Comparison of ENCODE assay signal across 22 cellular contexts in the genomic region with DNA sequence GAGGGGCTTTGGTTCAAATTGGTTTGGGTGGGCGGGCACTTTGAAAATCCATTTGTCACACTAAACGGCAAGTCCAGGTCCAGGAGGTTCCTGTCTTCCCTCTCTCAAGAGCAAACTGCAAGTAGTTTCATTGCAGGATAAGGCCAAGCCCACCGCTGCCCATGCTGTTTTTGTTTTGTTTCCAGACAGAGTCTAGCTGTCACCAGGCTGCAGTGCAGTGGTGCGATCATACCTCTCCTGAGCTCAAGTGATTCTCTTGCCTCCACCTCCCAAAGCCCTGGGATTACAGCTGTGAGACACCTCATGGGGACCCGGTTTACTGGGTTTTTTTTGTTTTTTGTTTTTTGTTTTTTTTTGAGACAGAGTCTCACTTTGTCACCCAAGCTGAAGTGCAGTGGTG.
"Had no signal": no experiment of that assay in that cellular context is flagged by ENCODE, and none has a peak within 500 bp of the region (broad histone marks: within the 10 kb centered on the region; RNA-seq: fewer than 3 reads in every experiment).

No MANE protein-coding gene starts in this region.

- H3K4me3 ChIP-seq: MG63, SJSA1, SK-N-MC had no signal

- FAIRE-seq: HTR-8/SVneo, RCC 7860 had no signal

- H3K9me3 ChIP-seq: MG63, SJSA1 had no signal

- H3K27me3 ChIP-seq: MG63, SJSA1 had no signal

- H3K36me3 ChIP-seq: SJSA1 had no signal

- DNase-seq: KBM-7, MG63, NCI-H1092, NCI-H1105 treated with DMSO at 0.1 percent for 48 hours, NCI-H1417 treated with DMSO at 0.1 percent for 48 hours, NCI-H187, NCI-H2029, NCI-H2081 treated with DMSO at 0.1 percent for 48 hours, NCI-H2171, NCI-H226, NCI-H446, NCI-H510A, NCI-H524 treated with DMSO at 0.1 percent for 48 hours, NCI-H69, NCI-H774, Right ventricle myocardium superior, RPMI8226, SIG-M5 had no signal

- H3K27ac ChIP-seq: SJSA1, SK-N-MC had no signal
